In genomic region chr6:150373260-150373701, GRCh38 we compare ENCODE assay signal across 15 cellular contexts. TPM values are rescaled to one million over a fixed set of nuclear protein-coding genes. Genes with fewer than 3 reads are reported as not detected.
DNase-seq lines count a peak whose midpoint lies in the region; ATAC-seq, FAIRE-seq and TF ChIP-seq lines count a peak whose summit lies in the region.
"Had no signal": no experiment of that assay in that cellular context is flagged by ENCODE, and none has a peak within 500 bp of the region (broad histone marks: within the 10 kb centered on the region; RNA-seq: fewer than 3 reads in every experiment).

No MANE protein-coding gene starts in this region.

- no peak for TF ChIP-seq CTCF in GM12878 (IDR thresholded peaks at IDR 0.05 in 2 of 3, conservative IDR thresholded peaks at IDR 0.05 in 1 of 3; ENCODE audit: control insufficient read depth in 2 of 3, extremely low read depth in 1 of 3, insufficient read depth in 1 of 3, low read depth in 3 of 3, low read length in 3 of 3)
- TF ChIP-seq CTCF in suprapubic skin (IDR thresholded peaks at IDR 0.05), result no peak

- H2AFZ ChIP-seq in GM12878 (ENCODE audit: control insufficient read depth, low read depth, low read length), result no peak overlapping the region
- H2AFZ ChIP-seq: neural progenitor cell had no signal

- CTCF ChIA-PET in GM12878 (lab: Yijun Ruan, JAX), result no interaction called here

- in situ Hi-C loops in GM12878 (cut with MboI), result no loop called here

- H3K9me3 ChIP-seq in GM12878 (replicated peaks; ENCODE audit: control insufficient read depth, insufficient read depth, low read length), result no peaks in the 10 kb centered on the region
- H3K9me3 ChIP-seq in suprapubic skin, result no peaks in the 10 kb centered on the region
- H3K9me3 ChIP-seq: SK-N-SH had no signal

- POLR2A ChIA-PET in GM12878 (lab: Charles Lee), result no interaction called here

- no peaks in the 10 kb centered on the region for H3K36me3 ChIP-seq in GM12878 (ENCODE audit: control insufficient read depth in 2 of 2, insufficient read depth in 2 of 2, low read length in 1 of 2)
- H3K36me3 ChIP-seq in suprapubic skin, result no peaks in the 10 kb centered on the region
- H3K36me3 ChIP-seq: neural progenitor cell had no signal

- no peak for TF ChIP-seq POLR2A in GM12878 (IDR thresholded peaks at IDR 0.05; ENCODE audit: low read depth, low read length)
- no peak for TF ChIP-seq POLR2A in suprapubic skin (IDR thresholded peaks at IDR 0.05)

- peak; percentile 74 to 82 for ATAC-seq in activated T-cell treated with anti-CD3 and anti-CD28 coated beads, Interleukin-2, amount 50 U/mL, for 72 hours (replicated peaks in 1 of 2)
- peak; percentile 57 for ATAC-seq in GM12878
- ATAC-seq in left cardiac atrium, result peak; percentile 78 to 83
- ATAC-seq in GM21737 (IDR thresholded peaks at IDR 0.05; ENCODE audit: unreplicated experiment), result no peak

- no peaks in the 10 kb centered on the region for H3K9me3 Mint-ChIP-seq in activated T-cell treated with anti-CD3 and anti-CD28 coated beads, Interleukin-2, amount 50 U/mL, for 72 hours
- H3K9me3 Mint-ChIP-seq: neural progenitor cell had no signal

- H3K79me2 ChIP-seq in GM12878 (ENCODE audit: control insufficient read depth, insufficient read depth, low read length), result no peaks in the 10 kb centered on the region

- H3K4me3 ChIP-seq in GM12878 (no peak overlapping the region), suprapubic skin (no peak overlapping the region)
- H3K4me3 ChIP-seq: neural progenitor cell had no signal

- RAD21 ChIA-PET in GM12878 (lab: Charles Lee; ENCODE audit: unreplicated experiment), result interaction anchor here (1.0 kb wide), 1 partner anchor 21 kb away, joined by 3 read pairs; no protein-coding TSS in a partner anchor

- no TSS peak for BruUV-seq in GM12878 (replicated peaks; lab: Mats Ljungman, UMichigan)

- H3K9ac ChIP-seq in GM12878 (ENCODE audit: control insufficient read depth, insufficient read depth, low read length), result no peak overlapping the region
- H3K9ac ChIP-seq: neural progenitor cell, SK-N-SH had no signal

- TF ChIP-seq EP300 in GM12878 (IDR thresholded peaks at IDR 0.05; ENCODE audit: borderline replicate concordance in 1 of 2, control insufficient read depth in 1 of 2, low read depth in 2 of 2, low read length in 2 of 2) (no peak), suprapubic skin (IDR thresholded peaks at IDR 0.05) (no peak)

- H3K36me3 Mint-ChIP-seq in activated T-cell treated with anti-CD3 and anti-CD28 coated beads, Interleukin-2, amount 50 U/mL, for 72 hours (ENCODE audit: insufficient read depth in 2 of 2), result no peaks in the 10 kb centered on the region
- H3K36me3 Mint-ChIP-seq: neural progenitor cell had no signal

- H3K27ac ChIP-seq in GM12878 (ENCODE audit: control insufficient read depth, insufficient read depth), result no peak overlapping the region
- H3K27ac ChIP-seq in suprapubic skin, result peak overlapping the region; percentile 57
- H3K27ac ChIP-seq: neural progenitor cell had no signal

- H3K4me3 Mint-ChIP-seq in activated T-cell treated with anti-CD3 and anti-CD28 coated beads, Interleukin-2, amount 50 U/mL, for 72 hours, result no peak overlapping the region
- H3K4me3 Mint-ChIP-seq: neural progenitor cell had no signal

- intact Hi-C loops in GM12878 (cut with micrococcal nuclease; ENCODE audit: unreplicated experiment) (no loop called here), left cardiac atrium (cut with DNase I) (no loop called here)

- no peaks in the 10 kb centered on the region for H3K4me1 ChIP-seq in GM12878 (ENCODE audit: control insufficient read depth, insufficient read depth, low read length)
- H3K4me1 ChIP-seq in suprapubic skin, result peaks cover 4% of the 10 kb centered on the region
- H3K4me1 ChIP-seq: neural progenitor cell had no signal

- SMC1A ChIA-PET in GM12878 (lab: Charles Lee; ENCODE audit: uncharacterized antibody, unreplicated experiment), result interaction anchor here (1.0 kb wide), 1 partner anchor 294 kb away, joined by 3 read pairs; no protein-coding TSS in a partner anchor

- DNase-seq in activated T-cell treated with anti-CD3 and anti-CD28 coated beads, Interleukin-2, amount 50 U/mL, for 72 hours, result peak; percentile 14 to 25
- DNase-seq in activated T-cell treated with anti-CD3 and anti-CD28 coated beads, Interleukin-2, amount 50 U/mL, for 1 hour, result no peak
- DNase-seq in GM12878 (ENCODE audit: low read depth, low spot score) (no peak), left cardiac atrium (peak; percentile 28), suprapubic skin (ENCODE audit: low spot score in 2 of 2) (peak in 1 of 2 donors; percentile 73), NCI-H510A treated with DMSO at 0.1 percent for 48 hours (lab: John Stamatoyannopoulos, UW) (no peak)
- DNase-seq in activated T-cell treated with anti-CD3 and anti-CD28 coated beads, Interleukin-2, amount 50 U/mL, for 48 hours, result no peak
- DNase-seq: DMS153; effector CD8-positive, alpha-beta T cell; HCEC 1CT; NCI-H2171; SK-N-SH had no signal

- H3K27ac Mint-ChIP-seq in activated T-cell treated with anti-CD3 and anti-CD28 coated beads, Interleukin-2, amount 50 U/mL, for 72 hours, result no peak overlapping the region
- H3K27ac Mint-ChIP-seq: neural progenitor cell had no signal

- H3K27me3 ChIP-seq in GM12878 (replicated peaks in 1 of 2; ENCODE audit: control insufficient read depth in 2 of 2, insufficient read depth in 2 of 2, low read length in 1 of 2), result peaks cover 2 to 4% of the 10 kb centered on the region in 2 experiments; a peak in 2 of 4 replicates
- H3K27me3 ChIP-seq in suprapubic skin, result no peaks in the 10 kb centered on the region
- H3K27me3 ChIP-seq: neural progenitor cell had no signal

- H4K20me1 ChIP-seq in GM12878 (ENCODE audit: control insufficient read depth, insufficient read depth), result no peaks in the 10 kb centered on the region

- H3K27me3 Mint-ChIP-seq in activated T-cell treated with anti-CD3 and anti-CD28 coated beads, Interleukin-2, amount 50 U/mL, for 72 hours (ENCODE audit: low read depth), result peaks cover 30% of the 10 kb centered on the region

- no peak for TF ChIP-seq RAD21 in GM12878 (IDR thresholded peaks at IDR 0.05; ENCODE audit: insufficient read depth, low read depth, low read length)

- FAIRE-seq in GM12878 (lab: Jason Lieb, UNC), result no peak

- H3K4me1 Mint-ChIP-seq in activated T-cell treated with anti-CD3 and anti-CD28 coated beads, Interleukin-2, amount 50 U/mL, for 72 hours (ENCODE audit: low read depth), result peaks cover 7% of the 10 kb centered on the region

- no peak overlapping the region for H3K4me2 ChIP-seq in GM12878 (ENCODE audit: control insufficient read depth, insufficient read depth)
- H3K4me2 ChIP-seq: neural progenitor cell, SK-N-SH had no signal

- 5% methylated on average over 2 of the region's 2 CpGs for WGBS in GM12878 (ENCODE audit: insufficient coverage, insufficient replicate concordance, low lambda C conversion rate, missing lambda C conversion rate)
- WGBS in suprapubic skin, result 45% methylated on average over 2 of the region's 2 CpGs

TF ChIP-seq in GM12878, 131 proteins besides CTCF, POLR2A, EP300 and RAD21 (continues in another document):
- TF ChIP-seq, protein P1, sequence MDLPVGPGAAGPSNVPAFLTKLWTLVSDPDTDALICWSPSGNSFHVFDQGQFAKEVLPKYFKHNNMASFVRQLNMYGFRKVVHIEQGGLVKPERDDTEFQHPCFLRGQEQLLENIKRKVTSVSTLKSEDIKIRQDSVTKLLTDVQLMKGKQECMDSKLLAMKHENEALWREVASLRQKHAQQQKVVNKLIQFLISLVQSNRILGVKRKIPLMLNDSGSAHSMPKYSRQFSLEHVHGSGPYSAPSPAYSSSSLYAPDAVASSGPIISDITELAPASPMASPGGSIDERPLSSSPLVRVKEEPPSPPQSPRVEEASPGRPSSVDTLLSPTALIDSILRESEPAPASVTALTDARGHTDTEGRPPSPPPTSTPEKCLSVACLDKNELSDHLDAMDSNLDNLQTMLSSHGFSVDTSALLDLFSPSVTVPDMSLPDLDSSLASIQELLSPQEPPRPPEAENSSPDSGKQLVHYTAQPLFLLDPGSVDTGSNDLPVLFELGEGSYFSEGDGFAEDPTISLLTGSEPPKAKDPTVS (IDR thresholded peaks at IDR 0.05; ENCODE audit: low read depth, low read length), result no peak
- TF ChIP-seq SMAD1 (IDR thresholded peaks at IDR 0.05; ENCODE audit: low read depth, partially characterized antibody) (no peak), NR2F1 (conservative IDR thresholded peaks at IDR 0.05) (no peak), LARP7 (IDR thresholded peaks at IDR 0.05) (no peak), NR2C2 (IDR thresholded peaks at IDR 0.05; ENCODE audit: borderline replicate concordance, control insufficient read depth, insufficient read length, low read depth) (no peak), RB1 (IDR thresholded peaks at IDR 0.05; ENCODE audit: borderline replicate concordance) (no peak)
- TF ChIP-seq, protein P2, sequence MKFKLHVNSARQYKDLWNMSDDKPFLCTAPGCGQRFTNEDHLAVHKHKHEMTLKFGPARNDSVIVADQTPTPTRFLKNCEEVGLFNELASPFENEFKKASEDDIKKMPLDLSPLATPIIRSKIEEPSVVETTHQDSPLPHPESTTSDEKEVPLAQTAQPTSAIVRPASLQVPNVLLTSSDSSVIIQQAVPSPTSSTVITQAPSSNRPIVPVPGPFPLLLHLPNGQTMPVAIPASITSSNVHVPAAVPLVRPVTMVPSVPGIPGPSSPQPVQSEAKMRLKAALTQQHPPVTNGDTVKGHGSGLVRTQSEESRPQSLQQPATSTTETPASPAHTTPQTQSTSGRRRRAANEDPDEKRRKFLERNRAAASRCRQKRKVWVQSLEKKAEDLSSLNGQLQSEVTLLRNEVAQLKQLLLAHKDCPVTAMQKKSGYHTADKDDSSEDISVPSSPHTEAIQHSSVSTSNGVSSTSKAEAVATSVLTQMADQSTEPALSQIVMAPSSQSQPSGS (IDR thresholded peaks at IDR 0.05; ENCODE audit: low read length), result no peak

RNA-seq across cellular contexts. Expression of gene IYD, which starts 4.5 kb away (rescaled TPM):
- not detected for total RNA-seq in activated T-cell treated with anti-CD3 and anti-CD28 coated beads, Interleukin-2, amount 50 U/mL, for 72 hours
- total RNA-seq in GM12878 (2013; cell fraction: nucleolus; rRNA removed), result not detected in 2 replicates
- total RNA-seq in GM12878 (2014; rRNA removed) (not detected in 2 replicates), GM12878 (2014; rRNA removed; fragmentation: Illumina TruSeq; extraction: Trizol) (not detected in 2 replicates), GM12878 (2021) (0.24 TPM in 1 of 2 replicates, not detected in the other), left cardiac atrium (not detected), suprapubic skin (1 to 10 TPM in 2 of 4 donors, under 1 TPM in 2; 0.13 to 3.0 (median 1.6) TPM)
- not detected for polyA plus RNA-seq in GM12878 (2011; ENCODE audit: low read depth)
- polyA plus RNA-seq in GM12878 (2011; rRNA removed) (0.03 and 0.07 TPM in 2 replicates), GM12878 (2014; fragmentation: Illumina TruSeq; extraction: Trizol) (not detected in 2 replicates), GM12878 (2014; fragmentation: Nextera tagmentation; extraction: Ambion mirVana) (not detected), GM12878 (2014; rRNA removed) (not detected in 2 replicates), GM12878 (2016; fragmentation: Nextera tagmentation; extraction: Ambion mirVana) (not detected)
- polyA plus RNA-seq in GM12878 (2011; cell fraction: cytosol; rRNA removed), result under 0.01 and 0.01 TPM in 2 replicates
- 0.01 and 0.03 TPM in 2 replicates for polyA plus RNA-seq in GM12878 (2011; cell fraction: nucleus; rRNA removed)
- not detected in 2 replicates for polyA plus RNA-seq in GM12878 (2012)
- not detected in 2 replicates for polyA minus RNA-seq in GM12878 (2011; rRNA and poly(A)+ RNA removed)
- not detected in 2 replicates for polyA minus RNA-seq in GM12878 (2011; cell fraction: cytosol; rRNA and poly(A)+ RNA removed)
- not detected in 2 replicates for polyA minus RNA-seq in GM12878 (2011; cell fraction: nucleus; rRNA and poly(A)+ RNA removed)
- total RNA-seq: M059J had no signal
- polyA plus RNA-seq: SK-N-SH had no signal

Comparison
In these comparisons a context has a peak if more than half of its experiments do, and no peak if none do; other contexts are left out.
1. DNase-seq: peak in activated T-cell treated with anti-CD3 and anti-CD28 coated beads, Interleukin-2, amount 50 U/mL, for 72 hours (2 of 2) and left cardiac atrium (single experiment); none in activated T-cell treated with anti-CD3 and anti-CD28 coated beads, Interleukin-2, amount 50 U/mL, for 1 hour (single experiment), GM12878 (single experiment), activated T-cell treated with anti-CD3 and anti-CD28 coated beads, Interleukin-2, amount 50 U/mL, for 48 hours (0 of 2) and NCI-H510A treated with DMSO at 0.1 percent for 48 hours (single experiment).